In the genomic region with DNA sequence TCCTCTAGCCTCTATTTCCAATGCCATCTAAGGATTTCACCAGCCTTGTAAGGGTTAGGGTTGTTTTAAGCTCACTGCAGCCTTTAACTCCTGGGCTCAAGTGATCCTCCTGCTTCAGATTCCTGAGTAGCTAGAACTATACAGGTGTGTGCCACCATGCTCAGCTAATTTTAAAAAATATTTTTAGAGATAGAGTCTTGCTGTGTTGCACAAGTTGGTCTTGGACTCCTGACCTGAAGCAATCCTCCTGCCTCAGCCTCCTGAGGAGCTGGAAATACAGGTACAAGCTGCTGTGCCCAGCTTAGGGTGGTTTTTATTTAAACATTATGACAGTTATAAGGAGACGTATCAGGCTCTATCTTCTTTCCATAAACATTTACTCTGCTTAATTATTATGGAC, we compare ENCODE assay signal across 24 cellular contexts.
"Had no signal": no experiment of that assay in that cellular context is flagged by ENCODE, and none has a peak within 500 bp of the region (broad histone marks: within the 10 kb centered on the region; RNA-seq: fewer than 3 reads in every experiment).

No MANE protein-coding gene starts in this region.

- DNase-seq: colonic mucosa; cortex of kidney; dermis blood vessel endothelial cell; dorsolateral prefrontal cortex; effector CD4-positive, alpha-beta T cell; effector CD8-positive, alpha-beta T cell; effector memory CD4-positive, alpha-beta T cell; effector memory CD8-positive, alpha-beta T cell; endodermal cell; erythroblast; esophagus squamous epithelium; foreskin fibroblast; foreskin keratinocyte; foreskin melanocyte; gastrocnemius medialis; glutamatergic neuron; head of caudate nucleus; heart left ventricle; heart right ventricle had no signal

- H3K27me3 ChIP-seq: colonic mucosa, dorsolateral prefrontal cortex, esophagus muscularis mucosa, esophagus squamous epithelium, foreskin keratinocyte, gastrocnemius medialis, gastroesophageal sphincter, heart left ventricle, heart right ventricle had no signal

- H3K9me3 ChIP-seq: colonic mucosa, esophagus muscularis mucosa, esophagus squamous epithelium, gastrocnemius medialis, gastroesophageal sphincter, heart left ventricle, heart right ventricle had no signal

- ATAC-seq: effector memory CD8-positive, alpha-beta T cell; esophagus mucosa; gastrocnemius medialis; gastroesophageal sphincter; heart left ventricle; heart right ventricle had no signal

- H3K36me3 ChIP-seq: colonic mucosa, esophagus muscularis mucosa, esophagus squamous epithelium, gastrocnemius medialis, gastroesophageal sphincter, heart left ventricle, heart right ventricle had no signal

- H3K27ac ChIP-seq: colonic mucosa, coronary artery, dorsolateral prefrontal cortex, epithelial cell of prostate, esophagus muscularis mucosa, esophagus squamous epithelium, foreskin keratinocyte, gastrocnemius medialis, gastroesophageal sphincter, heart left ventricle, heart right ventricle had no signal

- H3K4me3 ChIP-seq: colonic mucosa, coronary artery, dorsolateral prefrontal cortex, esophagus muscularis mucosa, esophagus squamous epithelium, gastrocnemius medialis, gastroesophageal sphincter, heart left ventricle, heart right ventricle had no signal

- H3K4me1 ChIP-seq: colonic mucosa, esophagus muscularis mucosa, foreskin keratinocyte, gastrocnemius medialis, gastroesophageal sphincter had no signal
